ENCODE assay signal across 15 cellular contexts in genomic region chr9:120464176-120464575, GRCh38.
DNase-seq lines count a peak whose midpoint lies in the region; ATAC-seq and TF ChIP-seq lines count a peak whose summit lies in the region.
"Had no signal": no experiment of that assay in that cellular context is flagged by ENCODE, and none has a peak within 500 bp of the region (broad histone marks: within the 10 kb centered on the region; RNA-seq: fewer than 3 reads in every experiment).

No MANE protein-coding gene starts in this region.

- H3K27ac ChIP-seq in right atrium auricular region (no peak overlapping the region), left lung (no peak overlapping the region)
- H3K27ac ChIP-seq: A549; BLaER1 treated with 17β-estradiol and CSF1 and Interleukin-3, amounts not matched to agents 10 nM and 100 nM had no signal

- H3K9me3 ChIP-seq in right atrium auricular region, result no peaks in the 10 kb centered on the region
- H3K9me3 ChIP-seq in left lung, result no peaks in the 10 kb centered on the region
- H3K9me3 ChIP-seq: A549; BLaER1 treated with 17β-estradiol and CSF1 and Interleukin-3, amounts not matched to agents 10 nM and 100 nM had no signal

- no peak overlapping the region for H3K4me3 ChIP-seq in right atrium auricular region
- no peak overlapping the region for H3K4me3 ChIP-seq in left lung
- H3K4me3 ChIP-seq: A549; BLaER1 treated with 17β-estradiol and CSF1 and Interleukin-3, amounts not matched to agents 10 nM and 100 nM had no signal

- H3K4me1 ChIP-seq in right atrium auricular region, result no peaks in the 10 kb centered on the region
- peaks cover 0 to 8% of the 10 kb centered on the region in 2 donors for H3K4me1 ChIP-seq in left lung
- H3K4me1 ChIP-seq: A549 had no signal

- TF ChIP-seq CTCF in right atrium auricular region (IDR thresholded peaks at IDR 0.05) (no peak), left lung (IDR thresholded peaks at IDR 0.05) (no peak)

- no peak for DNase-seq in left cardiac atrium
- no peak for DNase-seq in right atrium auricular region (ENCODE audit: low spot score)
- DNase-seq in NCI-H69 (lab: John Stamatoyannopoulos, UW), result peak; percentile 35
- DNase-seq in left lung, result no peak
- DNase-seq in stimulated activated CD4-positive, alpha-beta T cell treated with anti-CD3 and anti-CD28 coated beads, Interleukin-15, amount 100 ng/mL, for 24 hours, result no peak
- no peak for DNase-seq in LoVo (ENCODE audit: low spot score)
- DNase-seq: DND-41, NCI-H1930, NCI-H2227 treated with DMSO at 0.1 percent for 48 hours, NCI-H526 treated with DMSO at 0.1 percent for 48 hours, RPMI8226, SIG-M5 had no signal

- H3K36me3 ChIP-seq in right atrium auricular region, result peaks cover 18% of the 10 kb centered on the region
- peaks cover 0 to 43% of the 10 kb centered on the region in 2 donors for H3K36me3 ChIP-seq in left lung

- peak; percentile 15 to 61 for ATAC-seq in left cardiac atrium
- peak; percentile 41 for ATAC-seq in left lung
- no peak for ATAC-seq in GM19452 (IDR thresholded peaks at IDR 0.05; ENCODE audit: unreplicated experiment)
- ATAC-seq: A549 had no signal

- intact Hi-C loops in left cardiac atrium (cut with DNase I), result no loop called here
- intact Hi-C loops in left lung (cut with DNase I), result no loop called here

- H3K27me3 ChIP-seq in right atrium auricular region (no peaks in the 10 kb centered on the region), left lung (no peaks in the 10 kb centered on the region)
- H3K27me3 ChIP-seq: BLaER1 treated with 17β-estradiol and CSF1 and Interleukin-3, amounts not matched to agents 10 nM and 100 nM had no signal
